Comparison of ENCODE assay signal across 11 cellular contexts in the genomic region with DNA sequence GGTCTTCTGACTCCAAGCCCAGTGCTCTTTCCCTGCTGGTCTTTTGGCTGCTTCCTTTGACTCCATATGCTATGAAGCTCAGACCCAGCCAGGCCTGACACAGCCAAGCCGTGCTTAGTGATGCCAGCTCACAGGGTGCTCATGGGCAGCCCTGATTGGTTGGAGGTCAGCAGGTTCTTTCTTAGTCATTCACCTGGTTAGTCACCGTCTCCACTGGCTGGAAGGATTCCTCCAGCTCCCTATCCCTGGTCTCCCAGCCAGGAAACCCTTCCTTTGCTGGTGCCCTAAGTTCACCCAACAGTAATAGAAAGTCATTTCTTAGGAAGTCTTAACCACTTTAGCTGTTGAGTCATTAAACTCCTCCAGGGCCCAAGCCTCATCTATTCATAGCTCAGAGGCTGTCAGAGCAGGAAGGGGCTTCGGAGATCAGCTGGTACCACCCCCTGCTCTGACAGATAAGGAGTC. TPM values are rescaled to one million over a fixed set of nuclear protein-coding genes. Genes with fewer than 3 reads are reported as not detected.
DNase-seq lines count a peak whose midpoint lies in the region; ATAC-seq and TF ChIP-seq lines count a peak whose summit lies in the region.
"Had no signal": no experiment of that assay in that cellular context is flagged by ENCODE, and none has a peak within 500 bp of the region (broad histone marks: within the 10 kb centered on the region; RNA-seq: fewer than 3 reads in every experiment).

No MANE protein-coding gene starts in this region.

- BruUV-seq in Panc1 (replicated peaks; lab: Mats Ljungman, UMichigan): no TSS peak

- TF ChIP-seq CTCF in Panc1 (IDR thresholded peaks at IDR 0.05) (no peak), fibroblast of mammary gland (conservative IDR thresholded peaks at IDR 0.05; ENCODE audit: control insufficient read depth, insufficient read depth, low read depth, low read length) (no peak)

- no peak overlapping the region for H3K27ac ChIP-seq in Panc1 (ENCODE audit: low read length)
- H3K27ac ChIP-seq: prostate gland had no signal

- peak; percentile 35 for ATAC-seq in activated naive CD8-positive, alpha-beta T cell treated with anti-CD3 and anti-CD28 coated beads, Interleukin-2, amount 50 U/mL, for 24 hours
- ATAC-seq in Panc1: peak; percentile 63
- ATAC-seq in stimulated activated effector memory CD8-positive, alpha-beta T cell treated with anti-CD3 and anti-CD28 coated beads, Interleukin-12 subunit alpha, Interleukin-12 subunit beta, amount 100 ng/mL, for 72 hours: peak; percentile 43
- no peak for ATAC-seq in HG03159 (IDR thresholded peaks at IDR 0.05; ENCODE audit: unreplicated experiment)

- H3K4me3 ChIP-seq in Panc1 (ENCODE audit: low read depth in 2 of 2, low read length in 2 of 2) (no peak overlapping the region), fibroblast of mammary gland (ENCODE audit: control insufficient read depth, low read depth, low read length) (no peak overlapping the region)
- H3K4me3 ChIP-seq: prostate gland had no signal

- intact Hi-C loops in Panc1 (cut with micrococcal nuclease; ENCODE audit: unreplicated experiment): no loop called here

- no peak for DNase-seq in activated naive CD8-positive, alpha-beta T cell treated with anti-CD3 and anti-CD28 coated beads, Interleukin-2, amount 50 U/mL, for 24 hours
- DNase-seq in activated naive CD8-positive, alpha-beta T cell treated with anti-CD3 and anti-CD28 coated beads for 36 hours: no peak
- DNase-seq in Panc1 (ENCODE audit: low read depth, low spot score) (peak; percentile 77), fibroblast of mammary gland (ENCODE audit: low read depth) (peak; percentile 91), DMS79 treated with DMSO at 0.1 percent for 48 hours (lab: John Stamatoyannopoulos, UW) (no peak)
- no peak for DNase-seq in stimulated activated effector memory CD8-positive, alpha-beta T cell treated with anti-CD3 and anti-CD28 coated beads, Interleukin-12 subunit alpha, Interleukin-12 subunit beta, amount 100 ng/mL, for 72 hours (ENCODE audit: low spot score in 2 of 2)
- no peak for DNase-seq in stimulated activated naive CD4-positive, alpha-beta T cell treated with Interleukin-2 at 50 U/mL for 16 hours (lab: John Stamatoyannopoulos, UW)
- DNase-seq: activated CD4-positive, alpha-beta T cell treated with anti-CD3 and anti-CD28 coated beads, Interleukin-2, amount 10 ng/mL, durations not matched to agents 24 days and 14 days; CD4-positive, alpha-beta T cell had no signal

- no peak overlapping the region for H3K27ac Mint-ChIP-seq in activated naive CD8-positive, alpha-beta T cell treated with anti-CD3 and anti-CD28 coated beads, Interleukin-2, amount 50 U/mL, for 24 hours
- no peak overlapping the region for H3K27ac Mint-ChIP-seq in activated naive CD8-positive, alpha-beta T cell treated with anti-CD3 and anti-CD28 coated beads for 36 hours
- no peak overlapping the region for H3K27ac Mint-ChIP-seq in stimulated activated effector memory CD8-positive, alpha-beta T cell treated with anti-CD3 and anti-CD28 coated beads, Interleukin-12 subunit alpha, Interleukin-12 subunit beta, amount 100 ng/mL, for 72 hours
- H3K27ac Mint-ChIP-seq: activated CD4-positive, alpha-beta T cell treated with anti-CD3 and anti-CD28 coated beads, Interleukin-2, amount 10 ng/mL, durations not matched to agents 24 days and 14 days; CD4-positive, alpha-beta T cell had no signal

- H3K9me3 Mint-ChIP-seq in activated naive CD8-positive, alpha-beta T cell treated with anti-CD3 and anti-CD28 coated beads, Interleukin-2, amount 50 U/mL, for 24 hours: no peaks in the 10 kb centered on the region
- H3K9me3 Mint-ChIP-seq in activated naive CD8-positive, alpha-beta T cell treated with anti-CD3 and anti-CD28 coated beads for 36 hours: no peaks in the 10 kb centered on the region
- no peaks in the 10 kb centered on the region for H3K9me3 Mint-ChIP-seq in stimulated activated effector memory CD8-positive, alpha-beta T cell treated with anti-CD3 and anti-CD28 coated beads, Interleukin-12 subunit alpha, Interleukin-12 subunit beta, amount 100 ng/mL, for 72 hours
- H3K9me3 Mint-ChIP-seq: activated CD4-positive, alpha-beta T cell treated with anti-CD3 and anti-CD28 coated beads, Interleukin-2, amount 10 ng/mL, durations not matched to agents 24 days and 14 days; CD4-positive, alpha-beta T cell had no signal

- H3K27me3 Mint-ChIP-seq in activated naive CD8-positive, alpha-beta T cell treated with anti-CD3 and anti-CD28 coated beads, Interleukin-2, amount 50 U/mL, for 24 hours: peaks cover 58% of the 10 kb centered on the region
- peaks cover 60% of the 10 kb centered on the region for H3K27me3 Mint-ChIP-seq in activated naive CD8-positive, alpha-beta T cell treated with anti-CD3 and anti-CD28 coated beads for 36 hours

- H3K4me1 ChIP-seq in Panc1 (ENCODE audit: control insufficient read depth, insufficient read depth, low read length): peaks cover 6% of the 10 kb centered on the region

- in situ Hi-C loops in Panc1 (cut with HindIII; ENCODE audit: low pct_unique_long_range_greater_than_20kb, low sequenced_read_pairs): no loop called here

- no peaks in the 10 kb centered on the region for H3K36me3 Mint-ChIP-seq in activated naive CD8-positive, alpha-beta T cell treated with anti-CD3 and anti-CD28 coated beads, Interleukin-2, amount 50 U/mL, for 24 hours (ENCODE audit: low read depth)
- no peaks in the 10 kb centered on the region for H3K36me3 Mint-ChIP-seq in activated naive CD8-positive, alpha-beta T cell treated with anti-CD3 and anti-CD28 coated beads for 36 hours
- no peaks in the 10 kb centered on the region for H3K36me3 Mint-ChIP-seq in stimulated activated effector memory CD8-positive, alpha-beta T cell treated with anti-CD3 and anti-CD28 coated beads, Interleukin-12 subunit alpha, Interleukin-12 subunit beta, amount 100 ng/mL, for 72 hours

- H3K27me3 ChIP-seq in Panc1 (ENCODE audit: control insufficient read depth, insufficient read depth, low read length): peaks cover 10% of the 10 kb centered on the region; the same call in 1 of the 2 replicates

- H3K36me3 ChIP-seq in Panc1 (ENCODE audit: control insufficient read depth, insufficient read depth, low read length): no peaks in the 10 kb centered on the region
- H3K36me3 ChIP-seq: prostate gland had no signal

- H3K4me1 Mint-ChIP-seq in activated naive CD8-positive, alpha-beta T cell treated with anti-CD3 and anti-CD28 coated beads, Interleukin-2, amount 50 U/mL, for 24 hours: peaks cover 4% of the 10 kb centered on the region
- no peaks in the 10 kb centered on the region for H3K4me1 Mint-ChIP-seq in activated naive CD8-positive, alpha-beta T cell treated with anti-CD3 and anti-CD28 coated beads for 36 hours
- H3K4me1 Mint-ChIP-seq in stimulated activated effector memory CD8-positive, alpha-beta T cell treated with anti-CD3 and anti-CD28 coated beads, Interleukin-12 subunit alpha, Interleukin-12 subunit beta, amount 100 ng/mL, for 72 hours: peaks cover 6% of the 10 kb centered on the region
- H3K4me1 Mint-ChIP-seq: activated CD4-positive, alpha-beta T cell treated with anti-CD3 and anti-CD28 coated beads, Interleukin-2, amount 10 ng/mL, durations not matched to agents 24 days and 14 days had no signal

- CTCF ChIA-PET in Panc1 (lab: Charles Lee): no interaction called here

- no peak overlapping the region for H3K4me3 Mint-ChIP-seq in activated naive CD8-positive, alpha-beta T cell treated with anti-CD3 and anti-CD28 coated beads, Interleukin-2, amount 50 U/mL, for 24 hours
- no peak overlapping the region for H3K4me3 Mint-ChIP-seq in activated naive CD8-positive, alpha-beta T cell treated with anti-CD3 and anti-CD28 coated beads for 36 hours
- H3K4me3 Mint-ChIP-seq in stimulated activated effector memory CD8-positive, alpha-beta T cell treated with anti-CD3 and anti-CD28 coated beads, Interleukin-12 subunit alpha, Interleukin-12 subunit beta, amount 100 ng/mL, for 72 hours: no peak overlapping the region
- H3K4me3 Mint-ChIP-seq: activated CD4-positive, alpha-beta T cell treated with anti-CD3 and anti-CD28 coated beads, Interleukin-2, amount 10 ng/mL, durations not matched to agents 24 days and 14 days; CD4-positive, alpha-beta T cell had no signal

- POLR2A ChIA-PET in Panc1 (lab: Charles Lee): interaction anchor here (0.5 kb wide), 1 partner anchor 38 kb away, joined by 4 read pairs; no protein-coding TSS in a partner anchor

- H3K9me3 ChIP-seq in Panc1 (ENCODE audit: control insufficient read depth, insufficient read depth, low read depth, low read length): no peaks in the 10 kb centered on the region
- H3K9me3 ChIP-seq: prostate gland had no signal

RNA-seq across cellular contexts. Expression of a gene that starts 3.9 kb away (rescaled TPM):
- not detected for total RNA-seq in activated naive CD8-positive, alpha-beta T cell treated with anti-CD3 and anti-CD28 coated beads for 36 hours
- 32.8 TPM for total RNA-seq in Panc1 (2021; ENCODE audit: unreplicated experiment)
- polyA plus RNA-seq in Panc1 (2012; ENCODE audit: insufficient read length): 44.4 TPM
- total RNA-seq: activated CD4-positive, alpha-beta T cell treated with anti-CD3 and anti-CD28 coated beads, Interleukin-2, amount 10 ng/mL, durations not matched to agents 24 days and 14 days; CD4-positive, alpha-beta T cell had no signal

RNA-seq across cellular contexts. Expression of a gene that starts 55.2 kb away (rescaled TPM):
- total RNA-seq in activated naive CD8-positive, alpha-beta T cell treated with anti-CD3 and anti-CD28 coated beads for 36 hours: not detected
- total RNA-seq in Panc1 (2021; ENCODE audit: unreplicated experiment): 0.33 TPM
- not detected for polyA plus RNA-seq in Panc1 (2012; ENCODE audit: insufficient read length)
- total RNA-seq: activated CD4-positive, alpha-beta T cell treated with anti-CD3 and anti-CD28 coated beads, Interleukin-2, amount 10 ng/mL, durations not matched to agents 24 days and 14 days; CD4-positive, alpha-beta T cell had no signal

Comparison
In these comparisons a context has a peak if more than half of its experiments do, and no peak if none do; other contexts are left out.
1. DNase-seq: peak in Panc1 (single experiment) and fibroblast of mammary gland (single experiment); none in activated naive CD8-positive, alpha-beta T cell treated with anti-CD3 and anti-CD28 coated beads, Interleukin-2, amount 50 U/mL, for 24 hours (single experiment), activated naive CD8-positive, alpha-beta T cell treated with anti-CD3 and anti-CD28 coated beads for 36 hours (single experiment), stimulated activated effector memory CD8-positive, alpha-beta T cell treated with anti-CD3 and anti-CD28 coated beads, Interleukin-12 subunit alpha, Interleukin-12 subunit beta, amount 100 ng/mL, for 72 hours (0 of 2), stimulated activated naive CD4-positive, alpha-beta T cell treated with Interleukin-2 at 50 U/mL for 16 hours (single experiment) and DMS79 treated with DMSO at 0.1 percent for 48 hours (single experiment).
2. RNA of a gene that starts 3.9 kb away (total RNA-seq): 32.8 TPM in Panc1 (single experiment); not detected in activated naive CD8-positive, alpha-beta T cell treated with anti-CD3 and anti-CD28 coated beads for 36 hours; every median in the first group is over 10 times any median in the second.